34 cellular contexts compared by ENCODE assay signal in genomic region chr14:31740688-31741087, GRCh38.
"Had no signal": no experiment of that assay in that cellular context is flagged by ENCODE, and none has a peak within 500 bp of the region (broad histone marks: within the 10 kb centered on the region; RNA-seq: fewer than 3 reads in every experiment).

No MANE protein-coding gene starts in this region.

- FAIRE-seq: astrocyte, bronchial epithelial cell had no signal

- H3K27ac ChIP-seq: adrenal gland, ascending aorta, body of pancreas, brain microvascular endothelial cell, breast epithelium, cardiac muscle cell had no signal

- H3K27me3 ChIP-seq: adrenal gland, ascending aorta, body of pancreas, brain microvascular endothelial cell, breast epithelium, cardiac muscle cell had no signal

- H3K4me1 ChIP-seq: adrenal gland, ascending aorta, body of pancreas, breast epithelium had no signal

- H3K9me3 ChIP-seq: adrenal gland, body of pancreas had no signal

- H3K4me3 ChIP-seq: adrenal gland, ascending aorta, body of pancreas, breast epithelium, cardiac muscle cell had no signal

- DNase-seq: activated effector memory CD4-positive, alpha-beta T cell treated with anti-CD3 and anti-CD28 coated beads, Interleukin-2, amount 50 U/mL, for 16 hours; activated effector memory CD4-positive, alpha-beta T cell treated with Interleukin-2 at 50 U/mL for 16 hours; activated gamma-delta T cell; activated gamma-delta T cell treated with Interleukin-2 at 50 U/mL for 16 hours; activated naive CD4-positive, alpha-beta T cell; activated naive CD4-positive, alpha-beta T cell treated with anti-CD3 and anti-CD28 coated beads for 36 hours; activated naive CD4-positive, alpha-beta T cell treated with anti-CD3 and anti-CD28 coated beads, Interleukin-2, amount 10 ng/mL, durations not matched to agents 7 days and 5 days; activated naive CD4-positive, alpha-beta T cell treated with anti-CD3 and anti-CD28 coated beads, Interleukin-2, amount 50 U/mL, for 16 hours; activated naive CD4-positive, alpha-beta T cell treated with Interleukin-2 at 50 U/mL for 16 hours; activated naive CD8-positive, alpha-beta T cell treated with anti-CD3 and anti-CD28 coated beads for 36 hours; activated naive CD8-positive, alpha-beta T cell treated with anti-CD3 and anti-CD28 coated beads, Interleukin-2, amount 10 ng/mL, durations not matched to agents 7 days and 5 days; activated naive CD8-positive, alpha-beta T cell treated with anti-CD3 and anti-CD28 coated beads, Interleukin-2, amount 50 U/mL, for 24 hours; activated T-cell treated with anti-CD3 and anti-CD28 coated beads, Interleukin-2, amount 50 U/mL, for 1 hour; activated T-cell treated with anti-CD3 and anti-CD28 coated beads, Interleukin-2, amount 50 U/mL, for 24 hours; activated T-cell treated with anti-CD3 and anti-CD28 coated beads, Interleukin-2, amount 50 U/mL, for 4 hours; activated T-cell treated with anti-CD3 and anti-CD28 coated beads, Interleukin-2, amount 50 U/mL, for 48 hours; activated T-cell treated with anti-CD3 and anti-CD28 coated beads, Interleukin-2, amount 50 U/mL, for 72 hours; adrenal gland; amniotic stem cell; amygdala; anterior cingulate cortex; aorta; body of pancreas; brain microvascular endothelial cell; caudate nucleus; central memory CD4-positive, alpha-beta T cell; cerebellar nuclear complex had no signal

- ATAC-seq: activated naive CD4-positive, alpha-beta T cell treated with anti-CD3 and anti-CD28 coated beads, Interleukin-2, amount 50 U/mL, for 72 hours; activated naive CD8-positive, alpha-beta T cell treated with anti-CD3 and anti-CD28 coated beads, Interleukin-2, amount 50 U/mL, for 24 hours; activated T-cell treated with anti-CD3 and anti-CD28 coated beads, Interleukin-2, amount 50 U/mL, for 4 hours; activated T-cell treated with anti-CD3 and anti-CD28 coated beads, Interleukin-2, amount 50 U/mL, for 72 hours; activated T-helper 17 cell treated with anti-CD3 and anti-CD28 coated beads, Interleukin-2, amount 50 U/mL, for 72 hours; body of pancreas had no signal

- H3K36me3 ChIP-seq: adrenal gland, ascending aorta, brain microvascular endothelial cell, breast epithelium, cardiac muscle cell had no signal
